ENCODE assay signal across 37 cellular contexts in genomic region chr14:47211263-47211662, GRCh38.
"Had no signal": no experiment of that assay in that cellular context is flagged by ENCODE, and none has a peak within 500 bp of the region (broad histone marks: within the 10 kb centered on the region; RNA-seq: fewer than 3 reads in every experiment).

No MANE protein-coding gene starts in this region.

- H3K27ac ChIP-seq: ascending aorta, cardiac muscle cell, VCaP had no signal

- DNase-seq: activated CD4-positive, alpha-beta memory T cell treated with anti-CD3 and anti-CD28 coated beads, Interleukin-2, amount 10 ng/mL, durations not matched to agents 7 days and 5 days; activated CD4-positive, alpha-beta T cell treated with anti-CD3 and anti-CD28 coated beads for 1 hour; activated CD4-positive, alpha-beta T cell treated with anti-CD3 and anti-CD28 coated beads for 36 hours; activated CD4-positive, alpha-beta T cell treated with anti-CD3 and anti-CD28 coated beads for 48 hours; activated CD4-positive, alpha-beta T cell treated with anti-CD3 and anti-CD28 coated beads, Interleukin-2, amount 10 ng/mL, durations not matched to agents 7 days and 5 days; activated CD4-positive, alpha-beta T cell treated with anti-CD3 and anti-CD28 coated beads, Interleukin-2, amount 50 U/mL, for 48 hours; activated CD4-positive, CD25-positive, alpha-beta regulatory T cell; activated CD8-positive, alpha-beta memory T cell treated with anti-CD3 and anti-CD28 coated beads for 24 hours; activated CD8-positive, alpha-beta memory T cell treated with anti-CD3 and anti-CD28 coated beads, Interleukin-2, amount 10 ng/mL, durations not matched to agents 7 days and 5 days; activated CD8-positive, alpha-beta memory T cell treated with anti-CD3 and anti-CD28 coated beads, Interleukin-2, amount 50 U/mL, for 48 hours; activated CD8-positive, alpha-beta T cell treated with anti-CD3 and anti-CD28 coated beads, Interleukin-2, amount 10 ng/mL, durations not matched to agents 7 days and 5 days; activated effector memory CD4-positive, alpha-beta T cell treated with Interleukin-2 at 50 U/mL for 16 hours; activated gamma-delta T cell; activated naive CD4-positive, alpha-beta T cell treated with anti-CD3 and anti-CD28 coated beads, Interleukin-2, amount 10 ng/mL, durations not matched to agents 7 days and 5 days; activated naive CD4-positive, alpha-beta T cell treated with Interleukin-2 at 50 U/mL for 16 hours; activated naive CD8-positive, alpha-beta T cell treated with anti-CD3 and anti-CD28 coated beads, Interleukin-2, amount 10 ng/mL, durations not matched to agents 7 days and 5 days; activated naive CD8-positive, alpha-beta T cell treated with anti-CD3 and anti-CD28 coated beads, Interleukin-2, amount 50 U/mL, for 24 hours; activated T-cell treated with anti-CD3 and anti-CD28 coated beads, Interleukin-2, amount 50 U/mL, for 24 hours; activated T-cell treated with anti-CD3 and anti-CD28 coated beads, Interleukin-2, amount 50 U/mL, for 48 hours; amygdala; anterior cingulate cortex; caudate nucleus; cerebellar nuclear complex; T-helper 1 cell; T-helper 2 cell; T-helper 9 cell had no signal

- H3K36me3 ChIP-seq: ascending aorta, cardiac muscle cell had no signal

- H3K9me3 Mint-ChIP-seq: activated CD4-positive, alpha-beta T cell treated with anti-CD3 and anti-CD28 coated beads, Interleukin-2, amount 10 ng/mL, durations not matched to agents 7 days and 5 days; activated naive CD4-positive, alpha-beta T cell treated with anti-CD3 and anti-CD28 coated beads, Interleukin-2, amount 10 ng/mL, durations not matched to agents 7 days and 5 days; activated naive CD4-positive, alpha-beta T cell treated with anti-CD3 and anti-CD28 coated beads, Interleukin-2, amount 50 U/mL, for 24 hours; activated naive CD8-positive, alpha-beta T cell treated with anti-CD3 and anti-CD28 coated beads, Interleukin-2, amount 10 ng/mL, durations not matched to agents 7 days and 5 days; activated T-cell treated with anti-CD3 and anti-CD28 coated beads, Interleukin-2, amount 50 U/mL, for 24 hours; T-helper 1 cell treated with Interleukin-12 subunit alpha and Interleukin-12 subunit beta and Interleukin-4 antibody, amounts not matched to agents 30 μg/mL and 1 μg/mL, for 36 hours; T-helper 2 cell treated with Interferon-gamma antibody and Interleukin-4, amounts not matched to agents 5 μg/mL and 100 μg/mL, for 36 hours had no signal

- H3K36me3 Mint-ChIP-seq: activated CD8-positive, alpha-beta memory T cell treated with anti-CD3 and anti-CD28 coated beads, Interleukin-2, amount 10 ng/mL, durations not matched to agents 7 days and 5 days; activated naive CD4-positive, alpha-beta T cell treated with anti-CD3 and anti-CD28 coated beads, Interleukin-2, amount 10 ng/mL, durations not matched to agents 7 days and 5 days; activated naive CD4-positive, alpha-beta T cell treated with anti-CD3 and anti-CD28 coated beads, Interleukin-2, amount 50 U/mL, for 24 hours; activated naive CD8-positive, alpha-beta T cell; activated naive CD8-positive, alpha-beta T cell treated with anti-CD3 and anti-CD28 coated beads, Interleukin-2, amount 10 ng/mL, durations not matched to agents 7 days and 5 days; WTC11 had no signal

- H3K27me3 ChIP-seq: ascending aorta, cardiac muscle cell had no signal

- H3K4me3 Mint-ChIP-seq: activated CD4-positive, alpha-beta memory T cell treated with anti-CD3 and anti-CD28 coated beads, Interleukin-2, amount 10 ng/mL, durations not matched to agents 7 days and 5 days; activated CD4-positive, alpha-beta T cell treated with anti-CD3 and anti-CD28 coated beads for 36 hours; activated CD4-positive, alpha-beta T cell treated with anti-CD3 and anti-CD28 coated beads, Interleukin-2, amount 10 ng/mL, durations not matched to agents 7 days and 5 days; activated CD8-positive, alpha-beta memory T cell treated with anti-CD3 and anti-CD28 coated beads, Interleukin-2, amount 10 ng/mL, durations not matched to agents 7 days and 5 days; activated CD8-positive, alpha-beta T cell treated with anti-CD3 and anti-CD28 coated beads, Interleukin-2, amount 10 ng/mL, durations not matched to agents 7 days and 5 days; activated naive CD4-positive, alpha-beta T cell treated with anti-CD3 and anti-CD28 coated beads, Interleukin-2, amount 10 ng/mL, durations not matched to agents 7 days and 5 days; activated naive CD4-positive, alpha-beta T cell treated with anti-CD3 and anti-CD28 coated beads, Interleukin-2, amount 50 U/mL, for 24 hours; activated naive CD8-positive, alpha-beta T cell; activated naive CD8-positive, alpha-beta T cell treated with anti-CD3 and anti-CD28 coated beads, Interleukin-2, amount 10 ng/mL, durations not matched to agents 7 days and 5 days; activated naive CD8-positive, alpha-beta T cell treated with anti-CD3 and anti-CD28 coated beads, Interleukin-2, amount 50 U/mL, for 24 hours; activated T-cell treated with anti-CD3 and anti-CD28 coated beads, Interleukin-2, amount 50 U/mL, for 24 hours; brain; central memory CD8-positive, alpha-beta T cell; T-helper 1 cell treated with Interleukin-12 subunit alpha and Interleukin-12 subunit beta and Interleukin-4 antibody, amounts not matched to agents 30 μg/mL and 1 μg/mL, for 36 hours; T-helper 2 cell treated with Interferon-gamma antibody and Interleukin-4, amounts not matched to agents 5 μg/mL and 100 μg/mL, for 36 hours; WTC11 had no signal

- H3K27me3 Mint-ChIP-seq: activated CD4-positive, alpha-beta memory T cell treated with anti-CD3 and anti-CD28 coated beads, Interleukin-2, amount 10 ng/mL, durations not matched to agents 7 days and 5 days; activated CD4-positive, alpha-beta T cell treated with anti-CD3 and anti-CD28 coated beads for 36 hours; activated CD4-positive, alpha-beta T cell treated with anti-CD3 and anti-CD28 coated beads, Interleukin-2, amount 10 ng/mL, durations not matched to agents 7 days and 5 days; activated CD8-positive, alpha-beta memory T cell treated with anti-CD3 and anti-CD28 coated beads, Interleukin-2, amount 10 ng/mL, durations not matched to agents 7 days and 5 days; activated naive CD4-positive, alpha-beta T cell treated with anti-CD3 and anti-CD28 coated beads, Interleukin-2, amount 10 ng/mL, durations not matched to agents 7 days and 5 days; activated naive CD4-positive, alpha-beta T cell treated with anti-CD3 and anti-CD28 coated beads, Interleukin-2, amount 50 U/mL, for 24 hours; activated naive CD8-positive, alpha-beta T cell; activated naive CD8-positive, alpha-beta T cell treated with anti-CD3 and anti-CD28 coated beads, Interleukin-2, amount 10 ng/mL, durations not matched to agents 7 days and 5 days; activated naive CD8-positive, alpha-beta T cell treated with anti-CD3 and anti-CD28 coated beads, Interleukin-2, amount 50 U/mL, for 24 hours; activated T-cell treated with anti-CD3 and anti-CD28 coated beads, Interleukin-2, amount 50 U/mL, for 24 hours; brain; central memory CD8-positive, alpha-beta T cell had no signal

- H3K9me3 ChIP-seq: ascending aorta had no signal

- H3K27ac Mint-ChIP-seq: activated CD4-positive, alpha-beta memory T cell treated with anti-CD3 and anti-CD28 coated beads, Interleukin-2, amount 10 ng/mL, durations not matched to agents 7 days and 5 days; activated CD4-positive, alpha-beta T cell treated with anti-CD3 and anti-CD28 coated beads for 36 hours; activated CD4-positive, alpha-beta T cell treated with anti-CD3 and anti-CD28 coated beads, Interleukin-2, amount 10 ng/mL, durations not matched to agents 7 days and 5 days; activated CD8-positive, alpha-beta memory T cell treated with anti-CD3 and anti-CD28 coated beads, Interleukin-2, amount 10 ng/mL, durations not matched to agents 7 days and 5 days; activated CD8-positive, alpha-beta T cell treated with anti-CD3 and anti-CD28 coated beads, Interleukin-2, amount 10 ng/mL, durations not matched to agents 7 days and 5 days; activated naive CD4-positive, alpha-beta T cell treated with anti-CD3 and anti-CD28 coated beads, Interleukin-2, amount 10 ng/mL, durations not matched to agents 7 days and 5 days; activated naive CD4-positive, alpha-beta T cell treated with anti-CD3 and anti-CD28 coated beads, Interleukin-2, amount 50 U/mL, for 24 hours; activated naive CD8-positive, alpha-beta T cell; activated naive CD8-positive, alpha-beta T cell treated with anti-CD3 and anti-CD28 coated beads, Interleukin-2, amount 10 ng/mL, durations not matched to agents 7 days and 5 days; activated naive CD8-positive, alpha-beta T cell treated with anti-CD3 and anti-CD28 coated beads, Interleukin-2, amount 50 U/mL, for 24 hours; activated T-cell treated with anti-CD3 and anti-CD28 coated beads, Interleukin-2, amount 50 U/mL, for 24 hours; activated T-helper 2 cell treated with anti-CD3 and anti-CD28 coated beads, Interferon-gamma antibody, Interleukin-2, Interleukin-4, amounts not matched to agents 10 μg/mL and 5 μg/mL and 100 μg/mL, durations not matched to agents 14 hours and 24 hours and 36 hours; brain; T-helper 1 cell treated with Interleukin-12 subunit alpha and Interleukin-12 subunit beta and Interleukin-4 antibody, amounts not matched to agents 30 μg/mL and 1 μg/mL, for 36 hours; T-helper 2 cell treated with Interferon-gamma antibody and Interleukin-4, amounts not matched to agents 5 μg/mL and 100 μg/mL, for 36 hours; WTC11 had no signal

- H3K4me3 ChIP-seq: ascending aorta, cardiac muscle cell had no signal

- H3K4me1 Mint-ChIP-seq: activated CD4-positive, alpha-beta memory T cell treated with anti-CD3 and anti-CD28 coated beads, Interleukin-2, amount 10 ng/mL, durations not matched to agents 7 days and 5 days; activated CD4-positive, alpha-beta T cell treated with anti-CD3 and anti-CD28 coated beads for 36 hours; activated CD4-positive, alpha-beta T cell treated with anti-CD3 and anti-CD28 coated beads, Interleukin-2, amount 10 ng/mL, durations not matched to agents 7 days and 5 days; activated CD8-positive, alpha-beta memory T cell treated with anti-CD3 and anti-CD28 coated beads, Interleukin-2, amount 10 ng/mL, durations not matched to agents 7 days and 5 days; activated naive CD4-positive, alpha-beta T cell treated with anti-CD3 and anti-CD28 coated beads, Interleukin-2, amount 10 ng/mL, durations not matched to agents 7 days and 5 days; activated naive CD4-positive, alpha-beta T cell treated with anti-CD3 and anti-CD28 coated beads, Interleukin-2, amount 50 U/mL, for 24 hours; activated naive CD8-positive, alpha-beta T cell treated with anti-CD3 and anti-CD28 coated beads, Interleukin-2, amount 10 ng/mL, durations not matched to agents 7 days and 5 days; activated naive CD8-positive, alpha-beta T cell treated with anti-CD3 and anti-CD28 coated beads, Interleukin-2, amount 50 U/mL, for 24 hours; central memory CD8-positive, alpha-beta T cell had no signal
